ENCODE assay signal across 1 cellular context in the genomic region with DNA sequence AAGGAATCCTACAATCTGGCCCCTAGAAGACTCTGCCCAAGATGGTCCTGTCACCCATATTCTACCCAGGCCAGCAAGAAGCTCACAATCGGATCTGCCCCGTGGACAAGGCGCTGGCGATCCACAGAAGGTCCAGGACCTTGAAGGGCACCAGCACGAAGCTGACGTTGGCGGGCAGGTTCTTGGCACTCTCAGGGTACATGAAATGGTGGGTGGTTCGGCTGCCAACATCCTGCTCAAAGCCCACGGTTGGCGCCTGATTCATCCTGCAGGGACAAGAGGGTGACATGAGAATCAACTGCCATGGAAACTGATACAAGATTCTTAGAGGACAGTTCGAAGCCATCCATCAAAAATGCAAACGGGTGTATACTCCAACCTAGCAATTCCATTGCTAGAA.
TF ChIP-seq lines count a peak whose summit lies in the region.

No MANE protein-coding gene starts in this region.

TF ChIP-seq in IMR-90, 13 proteins besides CTCF, POLR2A, EP300 and RAD21:
- TF ChIP-seq NFE2L2 (IDR thresholded peaks at IDR 0.05; ENCODE audit: low read depth, low read length) = no peak
- TF ChIP-seq RFX5 (IDR thresholded peaks at IDR 0.05; ENCODE audit: low read depth, low read length) = no peak
- TF ChIP-seq, protein P1, sequence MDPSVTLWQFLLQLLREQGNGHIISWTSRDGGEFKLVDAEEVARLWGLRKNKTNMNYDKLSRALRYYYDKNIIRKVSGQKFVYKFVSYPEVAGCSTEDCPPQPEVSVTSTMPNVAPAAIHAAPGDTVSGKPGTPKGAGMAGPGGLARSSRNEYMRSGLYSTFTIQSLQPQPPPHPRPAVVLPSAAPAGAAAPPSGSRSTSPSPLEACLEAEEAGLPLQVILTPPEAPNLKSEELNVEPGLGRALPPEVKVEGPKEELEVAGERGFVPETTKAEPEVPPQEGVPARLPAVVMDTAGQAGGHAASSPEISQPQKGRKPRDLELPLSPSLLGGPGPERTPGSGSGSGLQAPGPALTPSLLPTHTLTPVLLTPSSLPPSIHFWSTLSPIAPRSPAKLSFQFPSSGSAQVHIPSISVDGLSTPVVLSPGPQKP (IDR thresholded peaks at IDR 0.05; ENCODE audit: borderline replicate concordance, low read depth, low read length) = no peak
- no peak for TF ChIP-seq FOS (IDR thresholded peaks at IDR 0.05; ENCODE audit: low read depth, low read length)
- TF ChIP-seq BHLHE40 (IDR thresholded peaks at IDR 0.05; ENCODE audit: low read depth, low read length) = no peak
- TF ChIP-seq MAFK (IDR thresholded peaks at IDR 0.05; ENCODE audit: low read depth, low read length) = no peak
- TF ChIP-seq MAZ (IDR thresholded peaks at IDR 0.05; ENCODE audit: borderline replicate concordance, low read depth, low read length) = no peak
- no peak for TF ChIP-seq CEBPB (IDR thresholded peaks at IDR 0.05; ENCODE audit: low read depth, low read length)
- TF ChIP-seq MXI1 (IDR thresholded peaks at IDR 0.05; ENCODE audit: borderline replicate concordance, low read depth, low read length) = no peak
- TF ChIP-seq, protein P2, sequence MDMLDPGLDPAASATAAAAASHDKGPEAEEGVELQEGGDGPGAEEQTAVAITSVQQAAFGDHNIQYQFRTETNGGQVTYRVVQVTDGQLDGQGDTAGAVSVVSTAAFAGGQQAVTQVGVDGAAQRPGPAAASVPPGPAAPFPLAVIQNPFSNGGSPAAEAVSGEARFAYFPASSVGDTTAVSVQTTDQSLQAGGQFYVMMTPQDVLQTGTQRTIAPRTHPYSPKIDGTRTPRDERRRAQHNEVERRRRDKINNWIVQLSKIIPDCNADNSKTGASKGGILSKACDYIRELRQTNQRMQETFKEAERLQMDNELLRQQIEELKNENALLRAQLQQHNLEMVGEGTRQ (IDR thresholded peaks at IDR 0.05; ENCODE audit: low read depth, low read length) = no peak
- no peak for TF ChIP-seq SMC3 (IDR thresholded peaks at IDR 0.05; ENCODE audit: low read depth, low read length)
- TF ChIP-seq RCOR1 (IDR thresholded peaks at IDR 0.05; ENCODE audit: insufficient replicate concordance, low read length) = no peak
- TF ChIP-seq CHD1 (IDR thresholded peaks at IDR 0.05; ENCODE audit: low read depth, low read length) = no peak
